2 cellular contexts compared by ENCODE assay signal in the genomic region with DNA sequence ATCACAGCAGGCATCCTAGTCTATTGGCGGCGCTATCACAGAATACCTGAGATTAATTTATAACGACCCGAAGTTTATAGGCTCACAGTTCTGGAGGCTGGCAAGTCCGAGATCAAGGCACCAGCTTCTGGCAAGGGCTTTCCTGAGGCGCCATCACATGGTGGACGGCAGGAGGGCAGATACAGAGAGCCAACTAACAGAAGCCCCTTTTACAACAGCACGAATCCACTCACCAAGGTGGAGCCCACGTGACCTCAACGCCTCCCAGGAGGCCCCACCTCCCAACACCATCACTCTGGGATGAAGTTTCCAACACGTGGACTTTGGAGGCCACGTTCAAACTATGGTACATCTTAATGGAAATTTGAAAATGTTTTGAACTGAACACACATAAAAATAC.
TF ChIP-seq lines count a peak whose summit lies in the region.

No MANE protein-coding gene starts in this region.

TF ChIP-seq in GM23338, 12 proteins besides CTCF, POLR2A, EP300 and RAD21 (continued from another document):
- TF ChIP-seq, protein P1, sequence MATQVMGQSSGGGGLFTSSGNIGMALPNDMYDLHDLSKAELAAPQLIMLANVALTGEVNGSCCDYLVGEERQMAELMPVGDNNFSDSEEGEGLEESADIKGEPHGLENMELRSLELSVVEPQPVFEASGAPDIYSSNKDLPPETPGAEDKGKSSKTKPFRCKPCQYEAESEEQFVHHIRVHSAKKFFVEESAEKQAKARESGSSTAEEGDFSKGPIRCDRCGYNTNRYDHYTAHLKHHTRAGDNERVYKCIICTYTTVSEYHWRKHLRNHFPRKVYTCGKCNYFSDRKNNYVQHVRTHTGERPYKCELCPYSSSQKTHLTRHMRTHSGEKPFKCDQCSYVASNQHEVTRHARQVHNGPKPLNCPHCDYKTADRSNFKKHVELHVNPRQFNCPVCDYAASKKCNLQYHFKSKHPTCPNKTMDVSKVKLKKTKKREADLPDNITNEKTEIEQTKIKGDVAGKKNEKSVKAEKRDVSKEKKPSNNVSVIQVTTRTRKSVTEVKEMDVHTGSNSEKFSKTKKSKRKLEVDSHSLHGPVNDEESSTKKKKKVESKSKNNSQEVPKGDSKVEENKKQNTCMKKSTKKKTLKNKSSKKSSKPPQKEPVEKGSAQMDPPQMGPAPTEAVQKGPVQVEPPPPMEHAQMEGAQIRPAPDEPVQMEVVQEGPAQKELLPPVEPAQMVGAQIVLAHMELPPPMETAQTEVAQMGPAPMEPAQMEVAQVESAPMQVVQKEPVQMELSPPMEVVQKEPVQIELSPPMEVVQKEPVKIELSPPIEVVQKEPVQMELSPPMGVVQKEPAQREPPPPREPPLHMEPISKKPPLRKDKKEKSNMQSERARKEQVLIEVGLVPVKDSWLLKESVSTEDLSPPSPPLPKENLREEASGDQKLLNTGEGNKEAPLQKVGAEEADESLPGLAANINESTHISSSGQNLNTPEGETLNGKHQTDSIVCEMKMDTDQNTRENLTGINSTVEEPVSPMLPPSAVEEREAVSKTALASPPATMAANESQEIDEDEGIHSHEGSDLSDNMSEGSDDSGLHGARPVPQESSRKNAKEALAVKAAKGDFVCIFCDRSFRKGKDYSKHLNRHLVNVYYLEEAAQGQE (IDR thresholded peaks at IDR 0.05; ENCODE audit: unreplicated experiment): no peak
- TF ChIP-seq STAT1 (IDR thresholded peaks at IDR 0.05; ENCODE audit: unreplicated experiment): no peak
- TF ChIP-seq CREB1 (CRISPR knock-in tag; IDR thresholded peaks at IDR 0.05; ENCODE audit: low read depth): no peak
- no peak for TF ChIP-seq POLR2AphosphoS5 (IDR thresholded peaks at IDR 0.05; ENCODE audit: low read depth)
- TF ChIP-seq, protein P2, sequence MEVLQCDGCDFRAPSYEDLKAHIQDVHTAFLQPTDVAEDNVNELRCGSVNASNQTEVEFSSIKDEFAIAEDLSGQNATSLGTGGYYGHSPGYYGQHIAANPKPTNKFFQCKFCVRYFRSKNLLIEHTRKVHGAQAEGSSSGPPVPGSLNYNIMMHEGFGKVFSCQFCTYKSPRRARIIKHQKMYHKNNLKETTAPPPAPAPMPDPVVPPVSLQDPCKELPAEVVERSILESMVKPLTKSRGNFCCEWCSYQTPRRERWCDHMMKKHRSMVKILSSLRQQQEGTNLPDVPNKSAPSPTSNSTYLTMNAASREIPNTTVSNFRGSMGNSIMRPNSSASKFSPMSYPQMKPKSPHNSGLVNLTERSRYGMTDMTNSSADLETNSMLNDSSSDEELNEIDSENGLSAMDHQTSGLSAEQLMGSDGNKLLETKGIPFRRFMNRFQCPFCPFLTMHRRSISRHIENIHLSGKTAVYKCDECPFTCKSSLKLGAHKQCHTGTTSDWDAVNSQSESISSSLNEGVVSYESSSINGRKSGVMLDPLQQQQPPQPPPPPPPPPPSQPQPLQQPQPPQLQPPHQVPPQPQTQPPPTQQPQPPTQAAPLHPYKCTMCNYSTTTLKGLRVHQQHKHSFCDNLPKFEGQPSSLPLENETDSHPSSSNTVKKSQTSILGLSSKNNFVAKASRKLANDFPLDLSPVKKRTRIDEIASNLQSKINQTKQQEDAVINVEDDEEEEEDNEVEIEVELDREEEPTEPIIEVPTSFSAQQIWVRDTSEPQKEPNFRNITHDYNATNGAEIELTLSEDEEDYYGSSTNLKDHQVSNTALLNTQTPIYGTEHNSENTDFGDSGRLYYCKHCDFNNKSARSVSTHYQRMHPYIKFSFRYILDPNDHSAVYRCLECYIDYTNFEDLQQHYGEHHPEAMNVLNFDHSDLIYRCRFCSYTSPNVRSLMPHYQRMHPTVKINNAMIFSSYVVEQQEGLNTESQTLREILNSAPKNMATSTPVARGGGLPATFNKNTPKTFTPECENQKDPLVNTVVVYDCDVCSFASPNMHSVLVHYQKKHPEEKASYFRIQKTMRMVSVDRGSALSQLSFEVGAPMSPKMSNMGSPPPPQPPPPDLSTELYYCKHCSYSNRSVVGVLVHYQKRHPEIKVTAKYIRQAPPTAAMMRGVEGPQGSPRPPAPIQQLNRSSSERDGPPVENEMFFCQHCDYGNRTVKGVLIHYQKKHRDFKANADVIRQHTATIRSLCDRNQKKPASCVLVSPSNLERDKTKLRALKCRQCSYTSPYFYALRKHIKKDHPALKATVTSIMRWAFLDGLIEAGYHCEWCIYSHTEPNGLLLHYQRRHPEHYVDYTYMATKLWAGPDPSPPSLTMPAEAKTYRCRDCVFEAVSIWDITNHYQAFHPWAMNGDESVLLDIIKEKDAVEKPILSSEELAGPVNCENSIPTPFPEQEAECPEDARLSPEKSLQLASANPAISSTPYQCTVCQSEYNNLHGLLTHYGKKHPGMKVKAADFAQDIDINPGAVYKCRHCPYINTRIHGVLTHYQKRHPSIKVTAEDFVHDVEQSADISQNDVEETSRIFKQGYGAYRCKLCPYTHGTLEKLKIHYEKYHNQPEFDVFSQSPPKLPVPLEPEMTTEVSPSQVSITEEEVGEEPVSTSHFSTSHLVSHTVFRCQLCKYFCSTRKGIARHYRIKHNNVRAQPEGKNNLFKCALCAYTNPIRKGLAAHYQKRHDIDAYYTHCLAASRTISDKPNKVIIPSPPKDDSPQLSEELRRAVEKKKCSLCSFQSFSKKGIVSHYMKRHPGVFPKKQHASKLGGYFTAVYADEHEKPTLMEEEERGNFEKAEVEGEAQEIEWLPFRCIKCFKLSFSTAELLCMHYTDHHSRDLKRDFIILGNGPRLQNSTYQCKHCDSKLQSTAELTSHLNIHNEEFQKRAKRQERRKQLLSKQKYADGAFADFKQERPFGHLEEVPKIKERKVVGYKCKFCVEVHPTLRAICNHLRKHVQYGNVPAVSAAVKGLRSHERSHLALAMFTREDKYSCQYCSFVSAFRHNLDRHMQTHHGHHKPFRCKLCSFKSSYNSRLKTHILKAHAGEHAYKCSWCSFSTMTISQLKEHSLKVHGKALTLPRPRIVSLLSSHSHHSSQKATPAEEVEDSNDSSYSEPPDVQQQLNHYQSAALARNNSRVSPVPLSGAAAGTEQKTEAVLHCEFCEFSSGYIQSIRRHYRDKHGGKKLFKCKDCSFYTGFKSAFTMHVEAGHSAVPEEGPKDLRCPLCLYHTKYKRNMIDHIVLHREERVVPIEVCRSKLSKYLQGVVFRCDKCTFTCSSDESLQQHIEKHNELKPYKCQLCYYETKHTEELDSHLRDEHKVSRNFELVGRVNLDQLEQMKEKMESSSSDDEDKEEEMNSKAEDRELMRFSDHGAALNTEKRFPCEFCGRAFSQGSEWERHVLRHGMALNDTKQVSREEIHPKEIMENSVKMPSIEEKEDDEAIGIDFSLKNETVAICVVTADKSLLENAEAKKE (CRISPR knock-in tag; IDR thresholded peaks at IDR 0.05): no peak
- TF ChIP-seq, protein P3, sequence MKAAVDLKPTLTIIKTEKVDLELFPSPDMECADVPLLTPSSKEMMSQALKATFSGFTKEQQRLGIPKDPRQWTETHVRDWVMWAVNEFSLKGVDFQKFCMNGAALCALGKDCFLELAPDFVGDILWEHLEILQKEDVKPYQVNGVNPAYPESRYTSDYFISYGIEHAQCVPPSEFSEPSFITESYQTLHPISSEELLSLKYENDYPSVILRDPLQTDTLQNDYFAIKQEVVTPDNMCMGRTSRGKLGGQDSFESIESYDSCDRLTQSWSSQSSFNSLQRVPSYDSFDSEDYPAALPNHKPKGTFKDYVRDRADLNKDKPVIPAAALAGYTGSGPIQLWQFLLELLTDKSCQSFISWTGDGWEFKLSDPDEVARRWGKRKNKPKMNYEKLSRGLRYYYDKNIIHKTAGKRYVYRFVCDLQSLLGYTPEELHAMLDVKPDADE (IDR thresholded peaks at IDR 0.05): no peak
- no peak for TF ChIP-seq EZH2phosphoT487 (IDR thresholded peaks at IDR 0.05; ENCODE audit: unreplicated experiment)
- no peak for TF ChIP-seq NANOG (IDR thresholded peaks at IDR 0.05; ENCODE audit: borderline replicate concordance)
- TF ChIP-seq EZH2 (IDR thresholded peaks at IDR 0.05; ENCODE audit: low read depth, unreplicated experiment): no peak

TF ChIP-seq in liver, 16 proteins besides CTCF, POLR2A, EP300 and RAD21 (continued from another document):
- TF ChIP-seq, protein P1 (IDR thresholded peaks at IDR 0.05): no peak
- no peak for TF ChIP-seq JUND (IDR thresholded peaks at IDR 0.05)
- no peak for TF ChIP-seq GABPA (IDR thresholded peaks at IDR 0.05 in 1 of 2, conservative IDR thresholded peaks at IDR 0.05 in 1 of 2)
- TF ChIP-seq RXRA (IDR thresholded peaks at IDR 0.05): no peak
- no peak for TF ChIP-seq FOXA2 (IDR thresholded peaks at IDR 0.05)
- TF ChIP-seq TAF1 (conservative IDR thresholded peaks at IDR 0.05): no peak
